ENCODE assay signal across 22 cellular contexts in the genomic region with DNA sequence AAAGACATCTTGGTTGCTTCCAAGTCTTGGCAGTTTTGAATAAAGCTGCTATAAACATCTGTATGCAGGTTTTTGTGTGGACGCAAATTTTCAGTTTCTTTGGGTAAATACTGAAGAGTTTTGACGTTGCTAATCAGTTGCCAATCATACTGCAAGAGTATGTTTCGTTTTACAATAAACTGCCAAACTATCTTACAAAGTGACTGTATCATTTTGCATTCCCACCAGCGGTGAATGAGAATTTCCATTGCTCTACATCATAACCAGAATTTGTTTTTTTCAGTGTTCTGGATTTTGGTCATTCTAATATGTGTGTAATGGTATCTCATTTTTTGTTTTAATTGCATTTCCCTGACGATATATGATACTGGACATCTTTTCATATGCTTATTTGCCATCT.
"Had no signal": no experiment of that assay in that cellular context is flagged by ENCODE, and none has a peak within 500 bp of the region (broad histone marks: within the 10 kb centered on the region; RNA-seq: fewer than 3 reads in every experiment).

No MANE protein-coding gene starts in this region.

- H3K9me3 Mint-ChIP-seq: endodermal cell, memory B cell had no signal

- H3K36me3 Mint-ChIP-seq: memory B cell, mesothelial cell of epicardium had no signal

- H3K4me1 Mint-ChIP-seq: memory B cell, mesothelial cell of epicardium, nephron had no signal

- H3K27ac Mint-ChIP-seq: endodermal cell, memory B cell, mesothelial cell of epicardium, nephron, progenitor cell of endocrine pancreas had no signal

- H3K4me3 Mint-ChIP-seq: endodermal cell, memory B cell, mesothelial cell of epicardium, nephron had no signal

- DNase-seq: effector CD4-positive, alpha-beta T cell; endodermal cell; erythroblast; foreskin melanocyte; head of caudate nucleus; kidney; left cardiac atrium; left ventricle myocardium inferior; lower lobe of right lung; occipital lobe; pancreas; right cardiac atrium; small intestine; stimulated activated CD4-positive, alpha-beta T cell treated with anti-CD3 and anti-CD28 coated beads, Interleukin-12 subunit alpha, Interleukin-12 subunit beta, amount 100 ng/mL, for 4 hours; stimulated activated CD4-positive, alpha-beta T cell treated with anti-CD3 and anti-CD28 coated beads, Interleukin-2, amount 100 ng/mL, for 48 hours; stimulated activated naive CD8-positive, alpha-beta T cell treated with anti-CD3 and anti-CD28 coated beads, Interleukin-15, Interleukin-2, amounts not matched to agents 100 U/mL and 50 U/mL, for 24 hours; testis; upper lobe of right lung had no signal

- ATAC-seq: left cardiac atrium; lower lobe of right lung; pancreas; right cardiac atrium; stimulated activated naive CD8-positive, alpha-beta T cell treated with anti-CD3 and anti-CD28 coated beads, Interleukin-15, Interleukin-2, amounts not matched to agents 100 U/mL and 50 U/mL, for 24 hours; upper lobe of right lung had no signal
